In genomic region chr4:7428261-7429068, GRCh38 we compare ENCODE assay signal across 1 cellular context.
TF ChIP-seq lines count a peak whose summit lies in the region.

No MANE protein-coding gene starts in this region.

TF ChIP-seq in H1, 55 proteins besides CTCF, POLR2A, EP300 and RAD21 (continued from another document):
- TF ChIP-seq CHD7 (IDR thresholded peaks at IDR 0.05; ENCODE audit: insufficient replicate concordance, low read length) (no peak), SP1 (IDR thresholded peaks at IDR 0.05; ENCODE audit: low read depth, low read length) (no peak), SP2 (IDR thresholded peaks at IDR 0.05; ENCODE audit: low read length) (no peak), TBP (IDR thresholded peaks at IDR 0.05; ENCODE audit: low read depth, low read length) (no peak), TAF7 (optimal IDR thresholded peaks at IDR 0.05; ENCODE audit: borderline replicate concordance, low read depth, low read length) (no peak), RXRA (IDR thresholded peaks at IDR 0.05; ENCODE audit: insufficient read depth, low read depth, low read length) (no peak), CTBP2 (IDR thresholded peaks at IDR 0.05; ENCODE audit: borderline replicate concordance, insufficient read depth, insufficient read length, low read length) (no peak), TEAD4 (IDR thresholded peaks at IDR 0.05; ENCODE audit: low read depth, low read length) (peak; percentile 96), ASH2L (IDR thresholded peaks at IDR 0.05; ENCODE audit: low read length) (no peak), RFX5 (IDR thresholded peaks at IDR 0.05; ENCODE audit: borderline replicate concordance, low read depth, low read length) (no peak), SIN3A (conservative IDR thresholded peaks at IDR 0.05 in 1 of 2, IDR thresholded peaks at IDR 0.05 in 1 of 2; ENCODE audit: low read depth in 1 of 2, low read length in 2 of 2) (no peak), SRF (IDR thresholded peaks at IDR 0.05; ENCODE audit: low read depth, low read length) (no peak), CEBPB (IDR thresholded peaks at IDR 0.05; ENCODE audit: low read depth, low read length) (no peak), EZH2 (IDR thresholded peaks at IDR 0.05; ENCODE audit: low read depth, low read length, severe bottlenecking) (no peak), HDAC2 (IDR thresholded peaks at IDR 0.05; ENCODE audit: borderline replicate concordance in 1 of 2, low read depth in 2 of 2, low read length in 2 of 2) (0 out of 4 replicates have a peak, but pooled peaks of 1 of the 2 experiments have one; percentile 53)
TF ChIP-seq in H1: peak in this region for 3.
